Comparison of ENCODE assay signal across 31 cellular contexts in genomic region chr1:57578099-57578498, GRCh38.
"Had no signal": no experiment of that assay in that cellular context is flagged by ENCODE, and none has a peak within 500 bp of the region (broad histone marks: within the 10 kb centered on the region; RNA-seq: fewer than 3 reads in every experiment).

No MANE protein-coding gene starts in this region.

- DNase-seq: immature natural killer cell; kidney; left colon; left lung; lower lobe of right lung; mammary epithelial cell; mesenchymal stem cell; naive thymus-derived CD4-positive, alpha-beta T cell; nucleus accumbens; pancreas; posterior cingulate gyrus; retina; right cardiac atrium; stimulated activated CD4-positive, alpha-beta T cell treated with anti-CD3 and anti-CD28 coated beads, Interleukin-12 subunit alpha, Interleukin-12 subunit beta, amount 100 ng/mL, for 4 hours; stimulated activated CD4-positive, alpha-beta T cell treated with anti-CD3 and anti-CD28 coated beads, Interleukin-15, amount 100 ng/mL, for 24 hours; stimulated activated CD4-positive, alpha-beta T cell treated with anti-CD3 and anti-CD28 coated beads, Interleukin-2, amount 100 ng/mL, for 24 hours; stimulated activated CD4-positive, alpha-beta T cell treated with anti-CD3 and anti-CD28 coated beads, Interleukin-4, amount 100 ng/mL, for 1 hour; stimulated activated naive B cell treated with anti-CD40 and anti-IgM and Interleukin-4, amounts not matched to agents 10 μg/mL and 1 μg/mL and 100 μg/mL, for 72 hours; stimulated activated naive CD8-positive, alpha-beta T cell treated with anti-CD3 and anti-CD28 coated beads, Interleukin-15, Interleukin-2, amounts not matched to agents 100 U/mL and 50 U/mL, for 24 hours; stomach; testis; thyroid gland; transverse colon; upper lobe of left lung had no signal

- H3K9me3 Mint-ChIP-seq: mesothelial cell of epicardium, nephron, neural crest cell had no signal

- H3K27ac Mint-ChIP-seq: immature natural killer cell; mesothelial cell of epicardium; naive thymus-derived CD4-positive, alpha-beta T cell; nephron; stimulated activated naive B cell treated with anti-CD40 and anti-IgM and Interleukin-4, amounts not matched to agents 10 μg/mL and 1 μg/mL and 100 μg/mL, for 72 hours had no signal

- H3K36me3 Mint-ChIP-seq: immature natural killer cell; mesothelial cell of epicardium; naive thymus-derived CD4-positive, alpha-beta T cell; stimulated activated naive B cell treated with anti-CD40 and anti-IgM and Interleukin-4, amounts not matched to agents 10 μg/mL and 1 μg/mL and 100 μg/mL, for 72 hours had no signal

- H3K27ac ChIP-seq: left lung, lower lobe of right lung, pancreas, prostate gland, skin epidermis, stomach, testis, thyroid gland, transverse colon, upper lobe of left lung, vagina had no signal

- ATAC-seq: left colon; left lung; lower lobe of right lung; naive thymus-derived CD4-positive, alpha-beta T cell; pancreas; right cardiac atrium; sciatic nerve; stimulated activated naive B cell treated with anti-CD40 and anti-IgM and Interleukin-4, amounts not matched to agents 10 μg/mL and 1 μg/mL and 100 μg/mL, for 72 hours; stimulated activated naive CD8-positive, alpha-beta T cell treated with anti-CD3 and anti-CD28 coated beads, Interleukin-15, Interleukin-2, amounts not matched to agents 100 U/mL and 50 U/mL, for 24 hours had no signal

- H3K4me3 Mint-ChIP-seq: immature natural killer cell; mesothelial cell of epicardium; naive thymus-derived CD4-positive, alpha-beta T cell; nephron; neural crest cell; stimulated activated naive B cell treated with anti-CD40 and anti-IgM and Interleukin-4, amounts not matched to agents 10 μg/mL and 1 μg/mL and 100 μg/mL, for 72 hours had no signal

- H3K4me1 Mint-ChIP-seq: immature natural killer cell; naive thymus-derived CD4-positive, alpha-beta T cell; nephron; neural crest cell; stimulated activated naive B cell treated with anti-CD40 and anti-IgM and Interleukin-4, amounts not matched to agents 10 μg/mL and 1 μg/mL and 100 μg/mL, for 72 hours had no signal
